In genomic region chr11:16154715-16155396, GRCh38 we compare ENCODE assay signal across 19 cellular contexts.
DNase-seq lines count a peak whose midpoint lies in the region; ATAC-seq and TF ChIP-seq lines count a peak whose summit lies in the region.
"Had no signal": no experiment of that assay in that cellular context is flagged by ENCODE, and none has a peak within 500 bp of the region (broad histone marks: within the 10 kb centered on the region; RNA-seq: fewer than 3 reads in every experiment).

No MANE protein-coding gene starts in this region.

- intact Hi-C loops in right cardiac atrium (cut with DNase I) = no loop called here

- no peaks in the 10 kb centered on the region for H3K27me3 ChIP-seq in lung (ENCODE audit: control insufficient read depth, insufficient read depth)
- H3K27me3 ChIP-seq in right cardiac atrium (ENCODE audit: control insufficient read depth, insufficient read depth) = no peaks in the 10 kb centered on the region
- H3K27me3 ChIP-seq: testis had no signal

- no peak overlapping the region for H3K4me3 Mint-ChIP-seq in T-helper 17 cell
- H3K4me3 Mint-ChIP-seq: activated CD8-positive, alpha-beta T cell treated with anti-CD3 and anti-CD28 coated beads, Interleukin-2, amount 10 ng/mL, durations not matched to agents 7 days and 5 days; GM23338; neural crest cell had no signal

- no peak overlapping the region for H3K27ac Mint-ChIP-seq in T-helper 17 cell
- H3K27ac Mint-ChIP-seq: activated CD8-positive, alpha-beta T cell treated with anti-CD3 and anti-CD28 coated beads, Interleukin-2, amount 10 ng/mL, durations not matched to agents 7 days and 5 days; GM23338 had no signal

- no peaks in the 10 kb centered on the region for H3K36me3 Mint-ChIP-seq in T-helper 17 cell (ENCODE audit: low read depth)

- no peaks in the 10 kb centered on the region for H3K4me1 Mint-ChIP-seq in T-helper 17 cell

- in situ Hi-C loops in ACHN (cut with HindIII; ENCODE audit: low pct_ligation_motif_present, low pct_unique_long_range_greater_than_20kb, low sequenced_read_pairs) = no loop called here

- no peak for TF ChIP-seq EP300 in Ishikawa (IDR thresholded peaks at IDR 0.05; ENCODE audit: borderline replicate concordance)

- H3K27ac ChIP-seq in epithelial cell of prostate (peak overlapping the region; percentile 86), lung (ENCODE audit: low read depth in 1 of 2, low read length in 1 of 2) (no peak overlapping the region), right cardiac atrium (ENCODE audit: low read length) (no peak overlapping the region)
- H3K27ac ChIP-seq: testis had no signal

- ATAC-seq in lung (ENCODE audit: insufficient read depth, low FRiP score) (peak; percentile 82), right cardiac atrium (no peak), T-helper 17 cell (no peak), GM21576 (IDR thresholded peaks at IDR 0.05; ENCODE audit: unreplicated experiment) (no peak)
- ATAC-seq: activated CD8-positive, alpha-beta T cell treated with anti-CD3 and anti-CD28 coated beads, Interleukin-2, amount 10 ng/mL, durations not matched to agents 7 days and 5 days; GM23338; K562; sciatic nerve had no signal

- no peaks in the 10 kb centered on the region for H3K36me3 ChIP-seq in lung (ENCODE audit: control insufficient read depth in 2 of 2, insufficient read depth in 2 of 2, low read length in 2 of 2)

- TF ChIP-seq RAD21 in Ishikawa (IDR thresholded peaks at IDR 0.05; ENCODE audit: low read depth) = no peak

- peak; percentile 61 for DNase-seq in ACHN
- peak; percentile 36 for DNase-seq in epithelial cell of prostate (ENCODE audit: low read depth, low spot score)
- peak; percentile 51 for DNase-seq in lung (ENCODE audit: low spot score)
- no peak for DNase-seq in DMS 273 treated with DMSO at 0.1 percent for 48 hours (lab: John Stamatoyannopoulos, UW)
- DNase-seq in right cardiac atrium = no peak
- no peak for DNase-seq in T-helper 17 cell
- DNase-seq: activated CD8-positive, alpha-beta T cell treated with anti-CD3 and anti-CD28 coated beads, Interleukin-2, amount 10 ng/mL, durations not matched to agents 7 days and 5 days; amniotic stem cell; hypothalamus; NCI-H1092 treated with DMSO at 0.1 percent for 48 hours; stimulated activated CD4-positive, alpha-beta T cell treated with anti-CD3 and anti-CD28 coated beads, Interleukin-2, amount 100 ng/mL, for 48 hours; stimulated activated CD8-positive, alpha-beta memory T cell treated with anti-CD3 and anti-CD28 coated beads, Interleukin-4, amount 100 ng/mL, for 48 hours; testis had no signal

- WGBS in lung, 2 donors = 69 to 84% methylated on average over 4 of the region's 4 CpGs
- WGBS in right cardiac atrium = 86% methylated on average over 4 of the region's 4 CpGs

- H3K9me3 ChIP-seq in lung (ENCODE audit: control insufficient read depth in 2 of 2, insufficient read depth in 1 of 2, low read length in 1 of 2) = no peaks in the 10 kb centered on the region
- H3K9me3 ChIP-seq in right cardiac atrium (ENCODE audit: control insufficient read depth, low read length) = no peaks in the 10 kb centered on the region
- no peaks in the 10 kb centered on the region for H3K9me3 ChIP-seq in T-helper 17 cell (ENCODE audit: control insufficient read depth, low read length, poor library complexity, severe bottlenecking)
- H3K9me3 ChIP-seq: testis had no signal

- H3K4me3 ChIP-seq in lung (no peak overlapping the region), right cardiac atrium (ENCODE audit: low read length) (no peak overlapping the region)
- H3K4me3 ChIP-seq: GM23338, K562, testis had no signal

- no peaks in the 10 kb centered on the region for H3K27me3 Mint-ChIP-seq in T-helper 17 cell

- H3K4me1 ChIP-seq in lung (ENCODE audit: control insufficient read depth in 2 of 2, insufficient read depth in 2 of 2, low read length in 2 of 2) (no peaks in the 10 kb centered on the region), right cardiac atrium (ENCODE audit: control insufficient read depth, insufficient read depth, low read length) (no peaks in the 10 kb centered on the region)
- H3K4me1 ChIP-seq: testis had no signal

- TF ChIP-seq CTCF in lung (IDR thresholded peaks at IDR 0.05; ENCODE audit: control extremely low read depth, extremely low read depth) = no peak

TF ChIP-seq in Ishikawa, 13 proteins besides CTCF, POLR2A, EP300 and RAD21:
- TF ChIP-seq TAF1 (IDR thresholded peaks at IDR 0.05; ENCODE audit: low read depth) = no peak
- TF ChIP-seq FOXM1 (IDR thresholded peaks at IDR 0.05; ENCODE audit: borderline replicate concordance, low read depth) = peak; percentile 33; the same call in 1 of the 2 replicates
- TF ChIP-seq TEAD4 (IDR thresholded peaks at IDR 0.05) = peak; percentile 77

Comparison
In these comparisons a context has a peak if more than half of its experiments do, and no peak if none do; other contexts are left out.
1. DNase-seq: peak in ACHN (single experiment), epithelial cell of prostate (single experiment) and lung (single experiment); none in DMS 273 treated with DMSO at 0.1 percent for 48 hours (single experiment), right cardiac atrium (0 of 3) and T-helper 17 cell (0 of 3).